Comparison of ENCODE assay signal across 9 cellular contexts in genomic region chr11:10606536-10607208, GRCh38. TPM values are rescaled to one million over a fixed set of nuclear protein-coding genes. Genes with fewer than 3 reads are reported as not detected.
A peak's percentile ranks its signal among the peaks of the same experiment; 100 is the strongest.
DNase-seq lines count a peak whose midpoint lies in the region; ATAC-seq and TF ChIP-seq lines count a peak whose summit lies in the region.
"Had no signal": no experiment of that assay in that cellular context is flagged by ENCODE, and none has a peak within 500 bp of the region (broad histone marks: within the 10 kb centered on the region; RNA-seq: fewer than 3 reads in every experiment).

No MANE protein-coding gene starts in this region.

- no peaks in the 10 kb centered on the region for H3K79me2 ChIP-seq in PC-3 (ENCODE audit: low read length)

- H3K4me2 ChIP-seq in PC-3 (ENCODE audit: low read length) = no peak overlapping the region

- no TSS peak for BruUV-seq in PC-3 (replicated peaks; lab: Mats Ljungman, UMichigan)

- H3K27me3 Mint-ChIP-seq in activated T-cell treated with anti-CD3 and anti-CD28 coated beads, Interleukin-2, amount 50 U/mL, for 72 hours (ENCODE audit: low read depth) = peaks cover 26% of the 10 kb centered on the region
- H3K27me3 Mint-ChIP-seq in activated T-cell treated with anti-CD3 and anti-CD28 coated beads, Interleukin-2, amount 50 U/mL, for 4 hours (ENCODE audit: low read depth) = peaks cover 8% of the 10 kb centered on the region

- H3K27ac ChIP-seq in PC-3 (ENCODE audit: low read length) (no peak overlapping the region), cardiac muscle cell (peak overlapping the region; percentile 49), substantia nigra (ENCODE audit: low read depth, low read length, poor library complexity, severe bottlenecking) (peak overlapping the region; percentile 49)
- H3K27ac ChIP-seq: C4-2B had no signal

- H3K27ac Mint-ChIP-seq in activated T-cell treated with anti-CD3 and anti-CD28 coated beads, Interleukin-2, amount 50 U/mL, for 72 hours = no peak overlapping the region

- no peaks in the 10 kb centered on the region for H3F3A ChIP-seq in PC-3 (ENCODE audit: low read length, unreplicated experiment)

- no peak for DNase-seq in activated T-cell treated with anti-CD3 and anti-CD28 coated beads, Interleukin-2, amount 50 U/mL, for 72 hours
- no peak for DNase-seq in activated T-cell treated with anti-CD3 and anti-CD28 coated beads, Interleukin-2, amount 50 U/mL, for 48 hours
- DNase-seq in PC-3 = peak; percentile 16
- DNase-seq in cardiac muscle cell (ENCODE audit: low read depth in 1 of 2, low spot score in 1 of 2) = peak in 1 of 2 donors; percentile 64
- DNase-seq in substantia nigra (lab: John Stamatoyannopoulos, UW) = no peak
- no peak for DNase-seq in activated T-cell treated with anti-CD3 and anti-CD28 coated beads, Interleukin-2, amount 50 U/mL, for 4 hours
- DNase-seq in COLO668 (lab: John Stamatoyannopoulos, UW; ENCODE audit: unreplicated experiment) = no peak
- DNase-seq in stimulated activated naive CD4-positive, alpha-beta T cell treated with Interleukin-2 at 50 U/mL for 16 hours (lab: John Stamatoyannopoulos, UW) = no peak

- H3K27me3 ChIP-seq in PC-3 (ENCODE audit: low read length) = 0 out of 2 replicates have a peak, but pooled peaks cover under 1% of the 10 kb centered on the region
- H3K27me3 ChIP-seq in cardiac muscle cell = no peaks in the 10 kb centered on the region

- H2AFZ ChIP-seq in PC-3 (ENCODE audit: low read length) = no peak overlapping the region

- H3K4me3 Mint-ChIP-seq in activated T-cell treated with anti-CD3 and anti-CD28 coated beads, Interleukin-2, amount 50 U/mL, for 72 hours = peak overlapping the region; percentile 31 to 48
- no peak overlapping the region for H3K4me3 Mint-ChIP-seq in activated T-cell treated with anti-CD3 and anti-CD28 coated beads, Interleukin-2, amount 50 U/mL, for 4 hours

- no peaks in the 10 kb centered on the region for H3K9me3 Mint-ChIP-seq in activated T-cell treated with anti-CD3 and anti-CD28 coated beads, Interleukin-2, amount 50 U/mL, for 72 hours
- peaks cover 3% of the 10 kb centered on the region for H3K9me3 Mint-ChIP-seq in activated T-cell treated with anti-CD3 and anti-CD28 coated beads, Interleukin-2, amount 50 U/mL, for 4 hours

- TF ChIP-seq CTCF in PC-3 (conservative IDR thresholded peaks at IDR 0.05; ENCODE audit: low read depth, low read length) (no peak), cardiac muscle cell (IDR thresholded peaks at IDR 0.05; ENCODE audit: low read depth, low read length) (no peak)

- peaks cover 0 to 3% of the 10 kb centered on the region in 2 donors for H3K36me3 Mint-ChIP-seq in activated T-cell treated with anti-CD3 and anti-CD28 coated beads, Interleukin-2, amount 50 U/mL, for 72 hours (ENCODE audit: insufficient read depth in 2 of 2)
- no peaks in the 10 kb centered on the region for H3K36me3 Mint-ChIP-seq in activated T-cell treated with anti-CD3 and anti-CD28 coated beads, Interleukin-2, amount 50 U/mL, for 4 hours (ENCODE audit: insufficient read depth)

- ATAC-seq in activated T-cell treated with anti-CD3 and anti-CD28 coated beads, Interleukin-2, amount 50 U/mL, for 72 hours (replicated peaks in 1 of 2) = peak; percentile 85 to 93
- ATAC-seq in PC-3 = no peak
- ATAC-seq in activated T-cell treated with anti-CD3 and anti-CD28 coated beads, Interleukin-2, amount 50 U/mL, for 4 hours = no peak

- H3K9me2 ChIP-seq in PC-3 (replicated peaks; ENCODE audit: low read length) = no peaks in the 10 kb centered on the region

- CTCF ChIA-PET in PC-3 (lab: Charles Lee) = no interaction called here

- no peaks in the 10 kb centered on the region for H3K36me3 ChIP-seq in PC-3 (ENCODE audit: low read depth, low read length)
- H3K36me3 ChIP-seq in cardiac muscle cell = no peaks in the 10 kb centered on the region

- H3K4me1 ChIP-seq in PC-3 (ENCODE audit: insufficient read depth, low read length) = 0 out of 2 replicates have a peak, but pooled peaks cover 4% of the 10 kb centered on the region
- H3K4me1 ChIP-seq in cardiac muscle cell (ENCODE audit: low read depth) = peaks cover 3% of the 10 kb centered on the region

- peaks cover 12% of the 10 kb centered on the region for H3K4me1 Mint-ChIP-seq in activated T-cell treated with anti-CD3 and anti-CD28 coated beads, Interleukin-2, amount 50 U/mL, for 72 hours (ENCODE audit: low read depth)
- peaks cover 7% of the 10 kb centered on the region for H3K4me1 Mint-ChIP-seq in activated T-cell treated with anti-CD3 and anti-CD28 coated beads, Interleukin-2, amount 50 U/mL, for 4 hours (ENCODE audit: low read depth)

- POLR2A ChIA-PET in PC-3 (lab: Charles Lee; ENCODE audit: unreplicated experiment) = no interaction called here

- H3K4me3 ChIP-seq in PC-3 (ENCODE audit: low read length) (no peak overlapping the region), cardiac muscle cell (no peak overlapping the region)

- H3K9me3 ChIP-seq in PC-3 (ENCODE audit: low read length) = no peaks in the 10 kb centered on the region
- no peaks in the 10 kb centered on the region for H3K9me3 ChIP-seq in cardiac muscle cell (ENCODE audit: low read depth)

- H4K20me1 ChIP-seq in PC-3 (ENCODE audit: low read length) = no peaks in the 10 kb centered on the region

- intact Hi-C loops in PC-3 (cut with micrococcal nuclease) = no loop called here

- no peak overlapping the region for H3K9ac ChIP-seq in PC-3 (ENCODE audit: low read length)

RNA-seq across cellular contexts. Expression of gene LYVE1, which starts 38.2 kb away (rescaled TPM):
- not detected for total RNA-seq in activated T-cell treated with anti-CD3 and anti-CD28 coated beads, Interleukin-2, amount 50 U/mL, for 72 hours
- not detected in 2 replicates for total RNA-seq in PC-3 (2014; rRNA removed)
- not detected in 2 replicates for total RNA-seq in cardiac muscle cell
- not detected in 2 replicates for polyA plus RNA-seq in cardiac muscle cell
- total RNA-seq in activated T-cell treated with anti-CD3 and anti-CD28 coated beads, Interleukin-2, amount 50 U/mL, for 4 hours = under 1 TPM in 2 of 3 donors, not detected in 1; 0.27 to 0.33 TPM

Comparison
In these comparisons a context has a peak if more than half of its experiments do, and no peak if none do; other contexts are left out.
1. ATAC-seq: peak in activated T-cell treated with anti-CD3 and anti-CD28 coated beads, Interleukin-2, amount 50 U/mL, for 72 hours (2 of 2); none in PC-3 (single experiment) and activated T-cell treated with anti-CD3 and anti-CD28 coated beads, Interleukin-2, amount 50 U/mL, for 4 hours (0 of 2).